In genomic region chr1:51569284-51570062, GRCh38 we compare ENCODE assay signal across 8 cellular contexts. TPM values are rescaled to one million over a fixed set of nuclear protein-coding genes. Genes with fewer than 3 reads are reported as not detected.
DNase-seq lines count a peak whose midpoint lies in the region; ATAC-seq and TF ChIP-seq lines count a peak whose summit lies in the region.

No MANE protein-coding gene starts in this region.

- ATAC-seq in GM21447 (IDR thresholded peaks at IDR 0.05; ENCODE audit: unreplicated experiment): peak; percentile 86

- peak; percentile 14 for TF ChIP-seq CTCF in neutrophil (IDR thresholded peaks at IDR 0.05)

- no peak overlapping the region for H3K4me3 ChIP-seq in effector memory CD4-positive, alpha-beta T cell (ENCODE audit: insufficient read depth, low read depth, low read length, poor library complexity, severe bottlenecking)
- H3K4me3 ChIP-seq in neutrophil (ENCODE audit: low read depth in 1 of 2, low read length in 1 of 2): no peak overlapping the region

- H3K4me1 ChIP-seq in effector memory CD4-positive, alpha-beta T cell (ENCODE audit: control insufficient read depth, insufficient read depth, low read length, poor library complexity, severe bottlenecking): peaks cover 19% of the 10 kb centered on the region
- H3K4me1 ChIP-seq in neutrophil (ENCODE audit: control insufficient read depth in 1 of 2, insufficient read depth in 1 of 2, low read depth in 1 of 2, low read length in 1 of 2): peaks cover 21 to 22% of the 10 kb centered on the region in 2 experiments

- no peaks in the 10 kb centered on the region for H3K9me3 ChIP-seq in effector memory CD4-positive, alpha-beta T cell (ENCODE audit: control insufficient read depth, low read length)
- no peaks in the 10 kb centered on the region for H3K9me3 ChIP-seq in neutrophil

- H3K27me3 ChIP-seq in effector memory CD4-positive, alpha-beta T cell (replicated peaks; ENCODE audit: control insufficient read depth, insufficient read depth, low read length, poor library complexity, severe bottlenecking): no peaks in the 10 kb centered on the region
- H3K27me3 ChIP-seq in neutrophil: no peaks in the 10 kb centered on the region

- peak; percentile 48 for DNase-seq in GM03348 (ENCODE audit: low spot score)
- DNase-seq in HK-2 (ENCODE audit: unreplicated experiment): peak; percentile 44
- DNase-seq in UCSD-AML1 (lab: John Stamatoyannopoulos, UW; ENCODE audit: unreplicated experiment): peak; percentile 37
- peak in 1 of 3 donors; percentile 25 for DNase-seq in effector memory CD4-positive, alpha-beta T cell
- no peak for DNase-seq in medulla oblongata (ENCODE audit: extremely low spot score)
- no peak for DNase-seq in SK-N-DZ (ENCODE audit: low spot score)

- H3K27ac ChIP-seq in effector memory CD4-positive, alpha-beta T cell (ENCODE audit: insufficient read depth, low read length, poor library complexity, severe bottlenecking): peak overlapping the region; percentile 63
- H3K27ac ChIP-seq in neutrophil: peak overlapping the region; percentile 80

- no peaks in the 10 kb centered on the region for H3K36me3 ChIP-seq in effector memory CD4-positive, alpha-beta T cell (ENCODE audit: control insufficient read depth, insufficient read depth, low read length)
- H3K36me3 ChIP-seq in neutrophil: no peaks in the 10 kb centered on the region

RNA-seq across cellular contexts. Expression of gene OSBPL9, which starts 47.4 kb away (rescaled TPM):
- polyA plus RNA-seq in SK-N-DZ (2014; cell fraction: cytosol; rRNA removed): 97.1 and 101 TPM in 2 replicates
- polyA plus RNA-seq in SK-N-DZ (2014; cell fraction: nucleus; rRNA removed): 51.2 and 62.5 TPM in 2 replicates

RNA-seq across cellular contexts. Expression of gene EPS15, which starts 50.4 kb away (rescaled TPM):
- polyA plus RNA-seq in SK-N-DZ (2014; cell fraction: cytosol; rRNA removed): 14.5 and 15.4 TPM in 2 replicates
- 11.7 and 22.5 TPM in 2 replicates for polyA plus RNA-seq in SK-N-DZ (2014; cell fraction: nucleus; rRNA removed)

Comparison
In these comparisons a context has a peak if more than half of its experiments do, and no peak if none do; other contexts are left out.
1. DNase-seq: peak in GM03348 (single experiment), HK-2 (single experiment) and UCSD-AML1 (single experiment); none in medulla oblongata (single experiment) and SK-N-DZ (single experiment).